Comparison of ENCODE assay signal across 27 cellular contexts in genomic region chr1:54528613-54529012, GRCh38.
"Had no signal": no experiment of that assay in that cellular context is flagged by ENCODE, and none has a peak within 500 bp of the region (broad histone marks: within the 10 kb centered on the region; RNA-seq: fewer than 3 reads in every experiment).

No MANE protein-coding gene starts in this region.

- H3K27ac ChIP-seq: coronary artery, dorsolateral prefrontal cortex, gastroesophageal sphincter, hepatocyte, pancreas, thoracic aorta, upper lobe of left lung, vagina had no signal

- H3K9me3 ChIP-seq: gastroesophageal sphincter, pancreas, thoracic aorta, upper lobe of left lung, vagina had no signal

- H3K27ac Mint-ChIP-seq: activated CD4-positive, alpha-beta memory T cell treated with anti-CD3 and anti-CD28 coated beads for 36 hours; activated CD4-positive, alpha-beta T cell treated with anti-CD3 and anti-CD28 coated beads, Interleukin-2, amount 10 ng/mL, durations not matched to agents 24 days and 14 days; activated T-helper 1 cell treated with anti-CD3 and anti-CD28 coated beads, Interleukin-12 subunit alpha, Interleukin-12 subunit beta, Interleukin-2, Interleukin-4 antibody, amounts not matched to agents 30 ng/mL and 10 ng/mL and 1 ng/mL, durations not matched to agents 14 hours and 24 hours and 36 hours; memory B cell; naive thymus-derived CD4-positive, alpha-beta T cell; stimulated activated effector memory CD8-positive, alpha-beta T cell treated with anti-CD3 and anti-CD28 coated beads, Interleukin-12 subunit alpha, Interleukin-12 subunit beta, amount 100 ng/mL, for 72 hours; stimulated activated naive CD8-positive, alpha-beta T cell treated with anti-CD3 and anti-CD28 coated beads, Interleukin-15, Interleukin-2, amounts not matched to agents 100 ng/mL and 50 ng/mL, for 24 hours; T-helper 17 cell had no signal

- H3K4me3 Mint-ChIP-seq: activated CD4-positive, alpha-beta memory T cell treated with anti-CD3 and anti-CD28 coated beads for 36 hours; activated CD4-positive, alpha-beta T cell treated with anti-CD3 and anti-CD28 coated beads, Interleukin-2, amount 10 ng/mL, durations not matched to agents 24 days and 14 days; activated naive CD4-positive, alpha-beta T cell treated with anti-CD3 and anti-CD28 coated beads, Interleukin-2, amount 10 ng/mL, durations not matched to agents 7 days and 5 days; activated T-helper 1 cell treated with anti-CD3 and anti-CD28 coated beads, Interleukin-12 subunit alpha, Interleukin-12 subunit beta, Interleukin-2, Interleukin-4 antibody, amounts not matched to agents 30 ng/mL and 10 ng/mL and 1 ng/mL, durations not matched to agents 14 hours and 24 hours and 36 hours; memory B cell; naive thymus-derived CD4-positive, alpha-beta T cell; stimulated activated effector memory CD8-positive, alpha-beta T cell treated with anti-CD3 and anti-CD28 coated beads, Interleukin-12 subunit alpha, Interleukin-12 subunit beta, amount 100 ng/mL, for 72 hours; stimulated activated naive CD8-positive, alpha-beta T cell treated with anti-CD3 and anti-CD28 coated beads, Interleukin-15, Interleukin-2, amounts not matched to agents 100 ng/mL and 50 ng/mL, for 24 hours; T-helper 17 cell had no signal

- H3K4me1 ChIP-seq: gastroesophageal sphincter, pancreas, upper lobe of left lung, vagina had no signal

- DNase-seq: activated CD4-positive, alpha-beta memory T cell treated with anti-CD3 and anti-CD28 coated beads for 36 hours; activated CD4-positive, alpha-beta T cell treated with anti-CD3 and anti-CD28 coated beads, Interleukin-2, amount 10 ng/mL, durations not matched to agents 24 days and 14 days; activated CD4-positive, CD25-positive, alpha-beta regulatory T cell treated with anti-CD3 and anti-CD28 coated beads, Interleukin-2, amount 50 U/mL, for 72 hours; activated CD8-positive, alpha-beta memory T cell treated with anti-CD3 and anti-CD28 coated beads, Interleukin-2, amount 50 U/mL, for 4 hours; activated effector memory CD4-positive, alpha-beta T cell treated with anti-CD3 and anti-CD28 coated beads, Interleukin-2, amount 50 U/mL, for 16 hours; activated naive CD4-positive, alpha-beta T cell treated with anti-CD3 and anti-CD28 coated beads, Interleukin-2, amount 10 ng/mL, durations not matched to agents 7 days and 5 days; activated T-cell treated with anti-CD3 and anti-CD28 coated beads, Interleukin-2, amount 50 U/mL, for 1 hour; cerebellar nuclear complex; dorsolateral prefrontal cortex; effector memory CD4-positive, alpha-beta T cell; erythroblast; midbrain; naive thymus-derived CD4-positive, alpha-beta T cell; right cardiac atrium; stimulated activated CD4-positive, alpha-beta T cell treated with anti-CD3 and anti-CD28 coated beads, Interleukin-2, amount 100 ng/mL, for 48 hours; T-helper 17 cell; upper lobe of left lung had no signal

- H3K4me3 ChIP-seq: coronary artery, dorsolateral prefrontal cortex, gastroesophageal sphincter, hepatocyte, pancreas, thoracic aorta, upper lobe of left lung, vagina had no signal

- H3K9me3 Mint-ChIP-seq: activated CD4-positive, alpha-beta memory T cell treated with anti-CD3 and anti-CD28 coated beads for 36 hours; activated CD4-positive, alpha-beta T cell treated with anti-CD3 and anti-CD28 coated beads, Interleukin-2, amount 10 ng/mL, durations not matched to agents 24 days and 14 days; activated naive CD4-positive, alpha-beta T cell treated with anti-CD3 and anti-CD28 coated beads, Interleukin-2, amount 10 ng/mL, durations not matched to agents 7 days and 5 days; activated T-helper 1 cell treated with anti-CD3 and anti-CD28 coated beads, Interleukin-12 subunit alpha, Interleukin-12 subunit beta, Interleukin-2, Interleukin-4 antibody, amounts not matched to agents 30 ng/mL and 10 ng/mL and 1 ng/mL, durations not matched to agents 14 hours and 24 hours and 36 hours; naive thymus-derived CD4-positive, alpha-beta T cell; stimulated activated effector memory CD8-positive, alpha-beta T cell treated with anti-CD3 and anti-CD28 coated beads, Interleukin-12 subunit alpha, Interleukin-12 subunit beta, amount 100 ng/mL, for 72 hours; stimulated activated naive CD8-positive, alpha-beta T cell treated with anti-CD3 and anti-CD28 coated beads, Interleukin-15, Interleukin-2, amounts not matched to agents 100 ng/mL and 50 ng/mL, for 24 hours had no signal

- H3K36me3 ChIP-seq: gastroesophageal sphincter, pancreas, thoracic aorta, upper lobe of left lung, vagina had no signal

- H3K4me1 Mint-ChIP-seq: activated naive CD4-positive, alpha-beta T cell treated with anti-CD3 and anti-CD28 coated beads, Interleukin-2, amount 10 ng/mL, durations not matched to agents 7 days and 5 days; memory B cell; stimulated activated effector memory CD8-positive, alpha-beta T cell treated with anti-CD3 and anti-CD28 coated beads, Interleukin-12 subunit alpha, Interleukin-12 subunit beta, amount 100 ng/mL, for 72 hours; T-helper 17 cell had no signal

- H3K27me3 ChIP-seq: dorsolateral prefrontal cortex, gastroesophageal sphincter, hepatocyte, pancreas, upper lobe of left lung, vagina had no signal

- H3K36me3 Mint-ChIP-seq: activated CD4-positive, alpha-beta memory T cell treated with anti-CD3 and anti-CD28 coated beads for 36 hours; activated naive CD4-positive, alpha-beta T cell treated with anti-CD3 and anti-CD28 coated beads, Interleukin-2, amount 10 ng/mL, durations not matched to agents 7 days and 5 days; memory B cell; naive thymus-derived CD4-positive, alpha-beta T cell; stimulated activated effector memory CD8-positive, alpha-beta T cell treated with anti-CD3 and anti-CD28 coated beads, Interleukin-12 subunit alpha, Interleukin-12 subunit beta, amount 100 ng/mL, for 72 hours had no signal
